In genomic region chr12:72272731-72273498, GRCh38 we compare ENCODE assay signal across 9 cellular contexts. TPM values are rescaled to one million over a fixed set of nuclear protein-coding genes. Genes with fewer than 3 reads are reported as not detected.
A peak's percentile ranks its signal among the peaks of the same experiment; 100 is the strongest.
DNase-seq lines count a peak whose midpoint lies in the region; ATAC-seq, FAIRE-seq and TF ChIP-seq lines count a peak whose summit lies in the region.
"Had no signal": no experiment of that assay in that cellular context is flagged by ENCODE, and none has a peak within 500 bp of the region (broad histone marks: within the 10 kb centered on the region; RNA-seq: fewer than 3 reads in every experiment).

No MANE protein-coding gene starts in this region.

- H3K4me3 ChIP-seq in body of pancreas (peak overlapping the region; percentile 41 to 55), keratinocyte (ENCODE audit: control insufficient read depth in 2 of 3, extremely low read depth in 1 of 3, insufficient read depth in 2 of 3, low read depth in 1 of 3, low read length in 3 of 3) (peak overlapping the region in 2 of 3 experiments; percentile 10 to 24), stomach smooth muscle (ENCODE audit: low read length in 2 of 2) (peak overlapping the region; percentile 48 to 80)

- POLR2A ChIA-PET in HEK293T (lab: Yijun Ruan, JAX): interaction anchor here (1.7 kb wide), 2 partner anchors 11 to 65 kb away, joined by 4 to 5 read pairs; no protein-coding TSS in a partner anchor

- H3K9me3 ChIP-seq in body of pancreas (no peaks in the 10 kb centered on the region), keratinocyte (ENCODE audit: control insufficient read depth, low read depth, low read length) (no peaks in the 10 kb centered on the region), stomach smooth muscle (ENCODE audit: control insufficient read depth in 2 of 2, low read length in 2 of 2) (no peaks in the 10 kb centered on the region)

- WGBS in body of pancreas, 2 donors: 0 to 1% methylated on average over 28 to 71 of the region's 79 CpGs

- CTCF ChIA-PET in HEK293T (lab: Yijun Ruan, JAX): interaction anchor here (0.6 to 1.3 kb wide), 2 partner anchors 8 to 1241 kb away, joined by 3 read pairs; no protein-coding TSS in a partner anchor

- peak overlapping the region; percentile 36 for H3K4me2 ChIP-seq in keratinocyte (ENCODE audit: control insufficient read depth, extremely low read depth, insufficient read depth, low read depth, low read length)

- H3K9ac ChIP-seq in keratinocyte (ENCODE audit: control insufficient read depth, extremely low read depth, insufficient read depth, low read length): no peak overlapping the region
- H3K9ac ChIP-seq in stomach smooth muscle (ENCODE audit: low read length in 2 of 2): no peak overlapping the region

- TF ChIP-seq CTCF in body of pancreas (IDR thresholded peaks at IDR 0.05): peak in 1 of 7 experiments; percentile 6
- peak in 1 of 3 experiments; percentile 0 for TF ChIP-seq CTCF in keratinocyte (optimal IDR thresholded peaks at IDR 0.05 in 1 of 3, IDR thresholded peaks at IDR 0.05 in 1 of 3, conservative IDR thresholded peaks at IDR 0.05 in 1 of 3; ENCODE audit: extremely low read depth in 1 of 3, insufficient read depth in 2 of 3, low read length in 3 of 3)

- DNase-seq in HEK293T (ENCODE audit: extremely low spot score) (peak; percentile 20), body of pancreas (peak; percentile 30 to 51 (median 40)), keratinocyte (ENCODE audit: low read depth, low spot score) (no peak), NCI-H446 (lab: John Stamatoyannopoulos, UW) (no peak), GF-D8 (lab: John Stamatoyannopoulos, UW) (no peak)
- no peak for DNase-seq in effector CD8-positive, alpha-beta T cell (lab: John Stamatoyannopoulos, UW)

- peak in 2 of 3 donors; percentile 40 to 53 for TF ChIP-seq POLR2A in body of pancreas (IDR thresholded peaks at IDR 0.05)

- no peaks in the 10 kb centered on the region for H3K9me1 ChIP-seq in keratinocyte (ENCODE audit: control insufficient read depth, extremely low read depth, insufficient read depth, low read length)

- no peak for FAIRE-seq in keratinocyte (lab: Jason Lieb, UNC)
- FAIRE-seq: endometrium had no signal

- no peak overlapping the region for H2AFZ ChIP-seq in keratinocyte (ENCODE audit: control insufficient read depth, low read length)

- H3K27ac ChIP-seq in body of pancreas (peak overlapping the region; percentile 86 to 95 (median 92)), keratinocyte (ENCODE audit: control insufficient read depth, insufficient read depth, low read length) (no peak overlapping the region), stomach smooth muscle (ENCODE audit: low read length) (no peak overlapping the region)

- H3K4me1 ChIP-seq in body of pancreas: peaks cover 9% of the 10 kb centered on the region
- H3K4me1 ChIP-seq in keratinocyte (ENCODE audit: control insufficient read depth, extremely low read depth, insufficient read depth, low read length): peaks cover 3% of the 10 kb centered on the region
- H3K4me1 ChIP-seq in stomach smooth muscle (ENCODE audit: control insufficient read depth, insufficient read depth, low read length): peaks cover 20% of the 10 kb centered on the region

- H3K36me3 ChIP-seq in body of pancreas (replicated peaks in 1 of 2; ENCODE audit: insufficient read depth in 1 of 2, low read depth in 2 of 2): no peaks in the 10 kb centered on the region
- no peaks in the 10 kb centered on the region for H3K36me3 ChIP-seq in keratinocyte (ENCODE audit: control insufficient read depth in 2 of 2, extremely low read depth in 1 of 2, insufficient read depth in 2 of 2, low read length in 2 of 2)
- no peaks in the 10 kb centered on the region for H3K36me3 ChIP-seq in stomach smooth muscle (ENCODE audit: control insufficient read depth in 2 of 2, insufficient read depth in 2 of 2, low read length in 2 of 2)

- intact Hi-C loops in body of pancreas (cut with DNase I): no loop called here

- H3K27me3 ChIP-seq in body of pancreas: no peaks in the 10 kb centered on the region
- peaks cover 47% of the 10 kb centered on the region for H3K27me3 ChIP-seq in keratinocyte (ENCODE audit: control insufficient read depth, extremely low read depth, insufficient read depth, low read length)
- H3K27me3 ChIP-seq in stomach smooth muscle (ENCODE audit: control insufficient read depth in 1 of 2, insufficient read depth in 2 of 2, low read length in 2 of 2): peaks cover 24 to 46% of the 10 kb centered on the region in 2 donors

- H4K20me1 ChIP-seq in keratinocyte (ENCODE audit: control insufficient read depth, extremely low read depth, insufficient read depth, low read length): no peaks in the 10 kb centered on the region

- ATAC-seq in body of pancreas: peak; percentile 5
- no peak for ATAC-seq in GM19467 (IDR thresholded peaks at IDR 0.05; ENCODE audit: unreplicated experiment)

- dilution Hi-C loops in keratinocyte (cut with MboI; ENCODE audit: extremely low pct_ligation_motif_present, low sequenced_read_pairs): no loop called here

- H3K79me2 ChIP-seq in keratinocyte (ENCODE audit: control insufficient read depth, insufficient read depth, low read length): no peaks in the 10 kb centered on the region

TF ChIP-seq in HEK293T, 16 proteins besides CTCF, POLR2A, EP300 and RAD21:
- TF ChIP-seq CTBP1 (IDR thresholded peaks at IDR 0.05; ENCODE audit: borderline replicate concordance) (no peak), BHLHE40 (IDR thresholded peaks at IDR 0.05; ENCODE audit: borderline replicate concordance) (no peak), SUZ12 (IDR thresholded peaks at IDR 0.05) (no peak), FOXK2 (IDR thresholded peaks at IDR 0.05) (no peak), HDGF (IDR thresholded peaks at IDR 0.05; ENCODE audit: borderline replicate concordance) (no peak), TARDBP (IDR thresholded peaks at IDR 0.05) (no peak)
- TF ChIP-seq, protein P1, sequence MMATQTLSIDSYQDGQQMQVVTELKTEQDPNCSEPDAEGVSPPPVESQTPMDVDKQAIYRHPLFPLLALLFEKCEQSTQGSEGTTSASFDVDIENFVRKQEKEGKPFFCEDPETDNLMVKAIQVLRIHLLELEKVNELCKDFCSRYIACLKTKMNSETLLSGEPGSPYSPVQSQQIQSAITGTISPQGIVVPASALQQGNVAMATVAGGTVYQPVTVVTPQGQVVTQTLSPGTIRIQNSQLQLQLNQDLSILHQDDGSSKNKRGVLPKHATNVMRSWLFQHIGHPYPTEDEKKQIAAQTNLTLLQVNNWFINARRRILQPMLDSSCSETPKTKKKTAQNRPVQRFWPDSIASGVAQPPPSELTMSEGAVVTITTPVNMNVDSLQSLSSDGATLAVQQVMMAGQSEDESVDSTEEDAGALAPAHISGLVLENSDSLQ (IDR thresholded peaks at IDR 0.05): no peak

RNA-seq across cellular contexts. Expression of gene TRHDE, which starts 0.7 kb away (rescaled TPM):
- 10 to 100 TPM; 10.9 to 73.2 TPM for total RNA-seq in body of pancreas
- polyA plus RNA-seq in keratinocyte: 0.12 to 0.21 TPM (median 0.17 TPM) in 3 replicates
- not detected for polyA plus RNA-seq in keratinocyte (2011; ENCODE audit: low read depth)
- 0.04 and 0.06 TPM in 2 replicates for polyA plus RNA-seq in keratinocyte (2011; cell fraction: cytosol; rRNA removed)
- 0.11 and 0.55 TPM in 2 replicates for polyA plus RNA-seq in keratinocyte (2011; cell fraction: nucleus; rRNA removed)
- 0.21 TPM in 1 of 2 replicates, not detected in the other for polyA plus RNA-seq in keratinocyte (2012; ENCODE audit: low replicate concordance)
- polyA minus RNA-seq in keratinocyte: 0.13 to 0.90 TPM (median 0.30 TPM) in 3 replicates
- not detected for polyA minus RNA-seq in keratinocyte (2011; cell fraction: cytosol; rRNA and poly(A)+ RNA removed)
- polyA minus RNA-seq in keratinocyte (2011; cell fraction: nucleus; rRNA and poly(A)+ RNA removed): 0.93 and 1.3 TPM in 2 replicates

Comparison
In these comparisons a context has a peak if more than half of its experiments do, and no peak if none do; other contexts are left out.
1. DNase-seq: peak in HEK293T (single experiment) and body of pancreas (4 of 4); none in keratinocyte (single experiment), effector CD8-positive, alpha-beta T cell (single experiment), NCI-H446 (0 of 2) and GF-D8 (single experiment).
2. H3K27ac ChIP-seq: peak in body of pancreas (4 of 4); none in keratinocyte (single experiment) and stomach smooth muscle (single experiment).
3. Peak in every context shown above with its lines, with median percentiles within 50 percentile points of each other: H3K4me3 ChIP-seq.